ENCODE assay signal across 8 cellular contexts in the genomic region with DNA sequence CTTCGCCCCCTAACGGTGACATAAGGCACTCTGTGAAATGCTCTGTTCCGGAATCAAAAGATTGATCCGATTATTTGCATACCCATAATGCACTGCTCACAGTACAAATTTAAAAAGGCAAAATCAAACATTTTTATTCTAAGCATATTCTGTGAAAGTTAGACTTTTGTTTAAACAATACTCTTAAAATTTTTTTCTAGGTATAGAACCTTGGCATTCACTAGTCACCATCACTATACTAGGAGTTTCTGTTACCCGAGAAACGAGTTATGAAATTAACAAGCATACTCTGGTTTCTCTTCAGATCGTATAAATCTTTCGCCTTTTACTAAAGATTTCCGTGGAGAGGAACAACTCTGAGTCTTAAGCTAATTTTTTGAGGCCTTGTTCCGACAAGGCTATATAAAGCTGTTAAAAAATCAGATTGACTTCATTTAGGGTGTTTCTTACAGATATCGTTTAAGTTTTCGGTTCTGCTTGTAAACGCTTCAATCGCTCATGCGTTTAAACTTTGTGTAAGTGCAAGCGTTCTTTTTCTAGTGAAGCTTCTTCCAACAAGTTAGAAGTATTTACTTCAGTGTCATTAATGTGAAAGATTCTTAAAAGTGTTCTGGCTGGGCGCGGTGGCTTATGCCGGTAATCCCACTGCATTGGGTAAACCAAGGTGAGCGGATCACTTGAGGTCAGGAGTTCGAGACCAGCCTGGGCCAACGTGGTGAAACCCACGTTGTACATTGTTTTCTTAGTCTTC. TPM values are rescaled to one million over a fixed set of nuclear protein-coding genes. Genes with fewer than 3 reads are reported as not detected.
DNase-seq lines count a peak whose midpoint lies in the region; ATAC-seq, FAIRE-seq and TF ChIP-seq lines count a peak whose summit lies in the region.

Gene RNU5B-1, plus strand, starts transcription at position 285 of the 751 bp plus-strand sequence.

- H3K9me3 ChIP-seq in AG04450 (ENCODE audit: control insufficient read depth, insufficient read depth, low read length) = peaks cover 3% of the 10 kb centered on the region; the same call in 1 of the 2 replicates
- no peaks in the 10 kb centered on the region for H3K9me3 ChIP-seq in WERI-Rb-1 (ENCODE audit: severe bottlenecking)

- CTCF ChIA-PET in AG04450 (lab: Charles Lee) = interaction anchor here (0.6 to 1.9 kb wide), 3 partner anchors 14 to 123 kb away, joined by 5 read pairs; partner anchors contain the start of gene PARP16

- H3K27ac ChIP-seq in AG04450 (ENCODE audit: low read depth, low read length) = peak within 1 kb of the TSS; percentile 58
- H3K27ac ChIP-seq in WERI-Rb-1 = peak within 1 kb of the TSS; percentile 99

- peak; percentile 95 for DNase-seq in AG04450 (ENCODE audit: low read depth, low spot score)
- DNase-seq in NCI-H2171 treated with DMSO at 0.1 percent for 48 hours (lab: John Stamatoyannopoulos, UW) = peak; percentile 98
- peak; percentile 95 for DNase-seq in WERI-Rb-1
- DNase-seq in central memory CD4-positive, alpha-beta T cell = peak; percentile 88
- peak; percentile 66 to 83 for DNase-seq in stimulated activated CD4-positive, alpha-beta T cell treated with anti-CD3 and anti-CD28 coated beads, Interleukin-12 subunit alpha, Interleukin-12 subunit beta, amount 100 ng/mL, for 24 hours (ENCODE audit: low read depth in 2 of 2)

- peak; percentile 99 for FAIRE-seq in islet of Langerhans (lab: Jason Lieb, UNC)

- H3K36me3 ChIP-seq in WERI-Rb-1 = no peaks in the 10 kb centered on the region

- H3K27me3 ChIP-seq in AG04450 (ENCODE audit: control insufficient read depth, insufficient read depth, low read length) (no peaks in the 10 kb centered on the region), WERI-Rb-1 (ENCODE audit: insufficient read depth, low read depth, severe bottlenecking) (no peaks in the 10 kb centered on the region)

- peak; percentile 89 for TF ChIP-seq CTCF in AG04450 (IDR thresholded peaks at IDR 0.05; ENCODE audit: low read depth, low read length)
- TF ChIP-seq CTCF in WERI-Rb-1 (IDR thresholded peaks at IDR 0.05; ENCODE audit: low read depth, low read length) = peak; percentile 78

- POLR2A ChIA-PET in AG04450 (lab: Yijun Ruan, JAX) = interaction anchor here (0.6 to 2.9 kb wide), 36 partner anchors 8 to 1485 kb away, joined by 3 to 55 read pairs (median 4); partner anchors contain the start of genes CLPX, HACD3, PARP16 and PDCD7

- peak; percentile 56 for ATAC-seq in GM18858 (IDR thresholded peaks at IDR 0.05; ENCODE audit: unreplicated experiment)
- peak; percentile 59 for ATAC-seq in HG03095 (IDR thresholded peaks at IDR 0.05; ENCODE audit: unreplicated experiment)

- H3K4me3 ChIP-seq in AG04450 (ENCODE audit: low read depth, low read length) = peak within 1 kb of the TSS; percentile 58
- H3K4me3 ChIP-seq in WERI-Rb-1 (ENCODE audit: low read depth, low read length) = peak within 1 kb of the TSS; percentile 80

RNA-seq across cellular contexts. Expression of gene RNU5B-1, which starts in this region (rescaled TPM):
- not detected in 2 replicates for polyA plus RNA-seq in AG04450 (2011; rRNA removed)
- under 0.01 TPM in 2 replicates for polyA minus RNA-seq in AG04450 (2011; rRNA and poly(A)+ RNA removed)

Comparison
In these comparisons a context has a peak if more than half of its experiments do, and no peak if none do; other contexts are left out.
1. Peak in every context shown above with its lines: DNase-seq, ATAC-seq, H3K4me3 ChIP-seq and H3K27ac ChIP-seq.
2. Peak in DNase-seq, H3K4me3 ChIP-seq and H3K27ac ChIP-seq in AG04450; RNA of the gene not detected or under 1 TPM.